Comparison of ENCODE assay signal across 8 cellular contexts in genomic region chr16:80924372-80924978, GRCh38.
DNase-seq lines count a peak whose midpoint lies in the region; ATAC-seq and TF ChIP-seq lines count a peak whose summit lies in the region.

No MANE protein-coding gene starts in this region.

- ATAC-seq in HG03432 (IDR thresholded peaks at IDR 0.05; ENCODE audit: unreplicated experiment) (peak; percentile 66), GM18519 (IDR thresholded peaks at IDR 0.05; ENCODE audit: low FRiP score, unreplicated experiment) (no peak), HG02840 (IDR thresholded peaks at IDR 0.05; ENCODE audit: low FRiP score, unreplicated experiment) (no peak)
- peak; percentile 24 to 46 for ATAC-seq in natural killer cell treated with Interleukin-12 subunit alpha and Interleukin-12 subunit beta and Interleukin-15 and Interleukin-18, amount 100 ng/mL, for 72 hours

- no peak overlapping the region for H3K4me3 Mint-ChIP-seq in endodermal cell
- no peak overlapping the region for H3K4me3 Mint-ChIP-seq in natural killer cell treated with Interleukin-12 subunit alpha and Interleukin-12 subunit beta and Interleukin-15 and Interleukin-18, amount 100 ng/mL, for 72 hours

- DNase-seq in DMS 273 (lab: John Stamatoyannopoulos, UW; ENCODE audit: unreplicated experiment) = peak; percentile 74
- DNase-seq in DMS 273 treated with DMSO at 0.1 percent for 48 hours (lab: John Stamatoyannopoulos, UW) = no peak
- peak; percentile 62 for DNase-seq in UCSD-AML1 (lab: John Stamatoyannopoulos, UW; ENCODE audit: unreplicated experiment)
- DNase-seq in endodermal cell = peak; percentile 95
- no peak for DNase-seq in natural killer cell treated with Interleukin-12 subunit alpha and Interleukin-12 subunit beta and Interleukin-15 and Interleukin-18, amount 100 ng/mL, for 72 hours (ENCODE audit: low spot score)

- H3K27me3 Mint-ChIP-seq in endodermal cell (ENCODE audit: insufficient read depth) = peaks cover 33% of the 10 kb centered on the region
- peaks cover 12 to 28% of the 10 kb centered on the region in 2 donors for H3K27me3 Mint-ChIP-seq in natural killer cell treated with Interleukin-12 subunit alpha and Interleukin-12 subunit beta and Interleukin-15 and Interleukin-18, amount 100 ng/mL, for 72 hours

- H3K4me3 ChIP-seq in endodermal cell (ENCODE audit: low read length) = no peak overlapping the region

- no peaks in the 10 kb centered on the region for H3K27me3 ChIP-seq in endodermal cell (ENCODE audit: control insufficient read depth, insufficient read depth, low read length, poor library complexity, severe bottlenecking)

- no peak overlapping the region for H3K27ac Mint-ChIP-seq in endodermal cell
- H3K27ac Mint-ChIP-seq in natural killer cell treated with Interleukin-12 subunit alpha and Interleukin-12 subunit beta and Interleukin-15 and Interleukin-18, amount 100 ng/mL, for 72 hours = no peak overlapping the region

- no peak overlapping the region for H3K9ac ChIP-seq in endodermal cell (ENCODE audit: extremely low read depth, low read length, poor library complexity, severe bottlenecking)

- TF ChIP-seq CTCF in endodermal cell (conservative IDR thresholded peaks at IDR 0.05) = peak; percentile 91

- no peaks in the 10 kb centered on the region for H3K36me3 ChIP-seq in endodermal cell (ENCODE audit: control insufficient read depth, insufficient read depth, low read length)

- no peaks in the 10 kb centered on the region for H3K9me3 ChIP-seq in endodermal cell (ENCODE audit: control insufficient read depth, low read length)

- no peaks in the 10 kb centered on the region for H3K4me1 ChIP-seq in endodermal cell (ENCODE audit: control insufficient read depth, insufficient read depth, low read length)

- no peaks in the 10 kb centered on the region for H3K36me3 Mint-ChIP-seq in endodermal cell (ENCODE audit: low read depth)
- H3K36me3 Mint-ChIP-seq in natural killer cell treated with Interleukin-12 subunit alpha and Interleukin-12 subunit beta and Interleukin-15 and Interleukin-18, amount 100 ng/mL, for 72 hours = no peaks in the 10 kb centered on the region

- no peak overlapping the region for H3K27ac ChIP-seq in endodermal cell (ENCODE audit: low read depth, low read length)

- no peaks in the 10 kb centered on the region for H3K4me1 Mint-ChIP-seq in endodermal cell
- H3K4me1 Mint-ChIP-seq in natural killer cell treated with Interleukin-12 subunit alpha and Interleukin-12 subunit beta and Interleukin-15 and Interleukin-18, amount 100 ng/mL, for 72 hours (ENCODE audit: low read depth in 2 of 2) = peaks cover 0 to 2% of the 10 kb centered on the region in 2 donors

- 15 to 60% methylated on average over 1 to 8 of the region's 8 CpGs for WGBS in endodermal cell (ENCODE audit: insufficient coverage in 1 of 2, insufficient read length in 1 of 2), 2 experiments

- no peaks in the 10 kb centered on the region for H3K9me3 Mint-ChIP-seq in endodermal cell
- H3K9me3 Mint-ChIP-seq in natural killer cell treated with Interleukin-12 subunit alpha and Interleukin-12 subunit beta and Interleukin-15 and Interleukin-18, amount 100 ng/mL, for 72 hours = no peaks in the 10 kb centered on the region

Comparison
In these comparisons a context has a peak if more than half of its experiments do, and no peak if none do; other contexts are left out.
1. DNase-seq: peak in DMS 273 (single experiment), UCSD-AML1 (single experiment) and endodermal cell (single experiment); none in DMS 273 treated with DMSO at 0.1 percent for 48 hours (single experiment) and natural killer cell treated with Interleukin-12 subunit alpha and Interleukin-12 subunit beta and Interleukin-15 and Interleukin-18, amount 100 ng/mL, for 72 hours (single experiment).
2. ATAC-seq: peak in HG03432 (single experiment) and natural killer cell treated with Interleukin-12 subunit alpha and Interleukin-12 subunit beta and Interleukin-15 and Interleukin-18, amount 100 ng/mL, for 72 hours (2 of 2); none in GM18519 (single experiment) and HG02840 (single experiment).